Comparison of ENCODE assay signal across 12 cellular contexts in the genomic region with DNA sequence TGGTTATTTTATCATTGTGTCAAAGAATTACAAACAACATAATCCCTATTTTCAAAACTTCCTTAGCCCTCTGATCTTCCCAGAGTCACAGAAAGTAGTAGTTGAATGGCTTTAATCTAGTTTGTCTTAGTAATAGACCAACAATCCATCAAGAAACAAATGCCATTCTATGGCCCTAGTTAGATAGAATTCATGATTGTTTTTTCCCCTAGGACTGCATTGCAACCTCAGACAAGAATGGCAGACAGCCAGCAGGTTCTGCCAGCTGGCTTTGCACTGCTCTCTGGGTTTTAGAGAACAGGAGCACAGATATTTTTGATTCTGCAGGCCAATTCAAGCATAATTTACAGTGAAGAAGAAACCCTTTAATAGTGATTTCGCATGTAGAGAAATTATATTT.
DNase-seq lines count a peak whose midpoint lies in the region; ATAC-seq and TF ChIP-seq lines count a peak whose summit lies in the region.
"Had no signal": no experiment of that assay in that cellular context is flagged by ENCODE, and none has a peak within 500 bp of the region (broad histone marks: within the 10 kb centered on the region; RNA-seq: fewer than 3 reads in every experiment).

No MANE protein-coding gene starts in this region.

- H3K4me3 ChIP-seq in astrocyte of the spinal cord (ENCODE audit: low read depth, low read length): no peak overlapping the region
- H3K4me3 ChIP-seq: psoas muscle had no signal

- DNase-seq in COLO829 (ENCODE audit: low spot score) (peak; percentile 6), NCI-H1694 (lab: John Stamatoyannopoulos, UW) (peak; percentile 86), astrocyte of the spinal cord (ENCODE audit: low read depth, low spot score) (peak; percentile 73), midbrain (lab: John Stamatoyannopoulos, UW) (peak; percentile 17), SKM-1 (lab: John Stamatoyannopoulos, UW; ENCODE audit: unreplicated experiment) (no peak), NOMO-1 (lab: John Stamatoyannopoulos, UW; ENCODE audit: unreplicated experiment in 2 of 2) (no peak)
- DNase-seq: CD8-positive, alpha-beta memory T cell; effector memory CD8-positive, alpha-beta T cell; NCI-H524 treated with DMSO at 0.1 percent for 48 hours had no signal

- ATAC-seq in HG02642 (IDR thresholded peaks at IDR 0.05; ENCODE audit: poor library complexity, unreplicated experiment): no peak
- no peak for ATAC-seq in GM21529 (IDR thresholded peaks at IDR 0.05; ENCODE audit: unreplicated experiment)
- ATAC-seq: effector memory CD8-positive, alpha-beta T cell; psoas muscle had no signal

- in situ Hi-C loops in astrocyte of the spinal cord (cut with HindIII; ENCODE audit: low sequenced_read_pairs): no loop called here

- TF ChIP-seq CTCF in astrocyte of the spinal cord (IDR thresholded peaks at IDR 0.05; ENCODE audit: low read depth, low read length): no peak

Comparison
In these comparisons a context has a peak if more than half of its experiments do, and no peak if none do; other contexts are left out.
1. DNase-seq: peak in COLO829 (single experiment), NCI-H1694 (single experiment), astrocyte of the spinal cord (single experiment) and midbrain (single experiment); none in SKM-1 (single experiment) and NOMO-1 (0 of 2).